Comparison of ENCODE assay signal across 21 cellular contexts in genomic region chr7:155878250-155878649, GRCh38.
"Had no signal": no experiment of that assay in that cellular context is flagged by ENCODE, and none has a peak within 500 bp of the region (broad histone marks: within the 10 kb centered on the region; RNA-seq: fewer than 3 reads in every experiment).

No MANE protein-coding gene starts in this region.

- H3K27ac ChIP-seq: left ventricle myocardium inferior, parathyroid adenoma, psoas muscle, tibial nerve, uterus had no signal

- H3K4me3 ChIP-seq: left ventricle myocardium inferior, psoas muscle, smooth muscle cell, tibial nerve, uterus had no signal

- H3K9ac ChIP-seq: parathyroid adenoma had no signal

- ATAC-seq: psoas muscle, SK-N-SH treated with all-trans-retinoic acid at 6 μM for 48 hours had no signal

- DNase-seq: activated CD4-positive, alpha-beta memory T cell treated with anti-CD3 and anti-CD28 coated beads, Interleukin-2, amount 10 ng/mL, durations not matched to agents 7 days and 5 days; activated CD4-positive, alpha-beta T cell treated with anti-CD3 and anti-CD28 coated beads, Interleukin-2, amount 10 ng/mL, durations not matched to agents 24 days and 14 days; activated CD4-positive, CD25-positive, alpha-beta regulatory T cell treated with anti-CD3 and anti-CD28 coated beads, Interleukin-2, amount 50 U/mL, for 72 hours; activated gamma-delta T cell; activated naive CD4-positive, alpha-beta T cell treated with anti-CD3 and anti-CD28 coated beads, Interleukin-2, amount 10 ng/mL, durations not matched to agents 7 days and 5 days; amygdala; caudate nucleus; dermis blood vessel endothelial cell; effector CD8-positive, alpha-beta T cell; left ventricle myocardium inferior; nucleus accumbens; stimulated activated CD4-positive, alpha-beta T cell treated with anti-CD3 and anti-CD28 coated beads, Interleukin-15, amount 100 ng/mL, for 24 hours; stimulated activated CD4-positive, alpha-beta T cell treated with anti-CD3 and anti-CD28 coated beads, Interleukin-2, amount 100 ng/mL, for 24 hours; stimulated activated naive CD4-positive, alpha-beta T cell treated with Interleukin-2 at 50 U/mL for 16 hours; T-helper 2 cell; uterus had no signal

- H3K27me3 ChIP-seq: tibial nerve, uterus had no signal

- H3K9me3 ChIP-seq: left ventricle myocardium inferior, psoas muscle, uterus had no signal

- H3K36me3 ChIP-seq: left ventricle myocardium inferior, tibial nerve, uterus had no signal

- H3K4me1 ChIP-seq: left ventricle myocardium inferior, parathyroid adenoma, psoas muscle, uterus had no signal
